In genomic region chr6:79874531-79875132, GRCh38 we compare ENCODE assay signal across 21 cellular contexts.
A peak's percentile ranks its signal among the peaks of the same experiment; 100 is the strongest.
DNase-seq lines count a peak whose midpoint lies in the region; ATAC-seq and FAIRE-seq lines count a peak whose summit lies in the region.
"Had no signal": no experiment of that assay in that cellular context is flagged by ENCODE, and none has a peak within 500 bp of the region (broad histone marks: within the 10 kb centered on the region; RNA-seq: fewer than 3 reads in every experiment).

No MANE protein-coding gene starts in this region.

- no peaks in the 10 kb centered on the region for H3K27me3 ChIP-seq in adipocyte (replicated peaks; ENCODE audit: control insufficient read depth, insufficient read depth, low read length)
- H3K27me3 ChIP-seq: esophagus squamous epithelium, Peyer's patch had no signal

- peaks cover 15% of the 10 kb centered on the region for H3K4me1 ChIP-seq in adipocyte (ENCODE audit: control insufficient read depth, insufficient read depth, low read length)
- H3K4me1 ChIP-seq: Peyer's patch had no signal

- no peak overlapping the region for H3K9ac ChIP-seq in adipocyte (ENCODE audit: low read length)
- H3K9ac ChIP-seq: SK-N-SH had no signal

- no peak overlapping the region for H3K4me3 ChIP-seq in adipocyte (ENCODE audit: low read length)
- H3K4me3 ChIP-seq: esophagus squamous epithelium, Peyer's patch had no signal

- ATAC-seq in left lobe of liver: peak; percentile 31
- ATAC-seq: effector memory CD8-positive, alpha-beta T cell; HCT116; left colon had no signal

- DNase-seq in GF-D8 (lab: John Stamatoyannopoulos, UW) (peak; percentile 24), NOMO-1 treated with DMSO at 0.1 percent for 48 hours (lab: John Stamatoyannopoulos, UW; ENCODE audit: unreplicated experiment) (peak; percentile 91), adipocyte (ENCODE audit: low read depth) (peak; percentile 49), left lobe of liver (ENCODE audit: low spot score) (no peak), GM19239 (ENCODE audit: insufficient read length, low spot score) (no peak), kidney tubule cell (ENCODE audit: low spot score) (no peak), dermis blood vessel endothelial cell (no peak)
- DNase-seq in stimulated activated CD4-positive, alpha-beta T cell treated with anti-CD3 and anti-CD28 coated beads, Interleukin-4, amount 100 ng/mL, for 24 hours: no peak
- DNase-seq: activated CD4-positive, alpha-beta memory T cell treated with anti-CD3 and anti-CD28 coated beads for 36 hours; activated CD4-positive, CD25-positive, alpha-beta regulatory T cell; activated naive CD8-positive, alpha-beta T cell treated with anti-CD3 and anti-CD28 coated beads, Interleukin-2, amount 10 ng/mL, durations not matched to agents 7 days and 5 days; C1 segment of cervical spinal cord; effector memory CD8-positive, alpha-beta T cell; esophagus squamous epithelium; left colon; NCI-H187 treated with DMSO at 0.1 percent for 48 hours; NCI-H748 treated with DMSO at 0.1 percent for 48 hours; Peyer's patch; SK-N-SH; T1000 had no signal

- FAIRE-seq in GM19239 (lab: Jason Lieb, UNC): no peak

- no peaks in the 10 kb centered on the region for H3K36me3 ChIP-seq in adipocyte (ENCODE audit: control insufficient read depth, insufficient read depth, low read length, severe bottlenecking)
- H3K36me3 ChIP-seq: esophagus squamous epithelium, Peyer's patch had no signal

- H3K9me3 ChIP-seq in adipocyte (ENCODE audit: control insufficient read depth, low read length): no peaks in the 10 kb centered on the region
- H3K9me3 ChIP-seq: esophagus squamous epithelium, Peyer's patch, SK-N-SH had no signal

Comparison
In these comparisons a context has a peak if more than half of its experiments do, and no peak if none do; other contexts are left out.
1. DNase-seq: peak in GF-D8 (single experiment), NOMO-1 treated with DMSO at 0.1 percent for 48 hours (single experiment) and adipocyte (single experiment); none in left lobe of liver (single experiment), GM19239 (single experiment), kidney tubule cell (single experiment), dermis blood vessel endothelial cell (single experiment) and stimulated activated CD4-positive, alpha-beta T cell treated with anti-CD3 and anti-CD28 coated beads, Interleukin-4, amount 100 ng/mL, for 24 hours (single experiment).